Comparison of ENCODE assay signal across 1 cellular context in genomic region chr11:27310182-27310581, GRCh38.
TF ChIP-seq lines count a peak whose summit lies in the region.

No MANE protein-coding gene starts in this region.

TF ChIP-seq in HepG2, 621 proteins besides CTCF, POLR2A, EP300 and RAD21 (continued from another document):
- TF ChIP-seq HNRNPLL (IDR thresholded peaks at IDR 0.05; ENCODE audit: low read depth, low read length, poor library complexity, severe bottlenecking) (no peak), RCOR2 (CRISPR knock-in tag; IDR thresholded peaks at IDR 0.05) (0 out of 2 replicates have a peak, but pooled peaks have one; percentile 27), AHR (CRISPR knock-in tag; IDR thresholded peaks at IDR 0.05) (no peak), USF2 (IDR thresholded peaks at IDR 0.05; ENCODE audit: low read depth, low read length) (no peak), USF2 (CRISPR knock-in tag; IDR thresholded peaks at IDR 0.05; ENCODE audit: borderline replicate concordance) (no peak), MAFK (conservative IDR thresholded peaks at IDR 0.05 in 1 of 2, IDR thresholded peaks at IDR 0.05 in 1 of 2; ENCODE audit: low read length in 2 of 2) (peak; percentile 74 to 82), ZNF629 (CRISPR knock-in tag; conservative IDR thresholded peaks at IDR 0.05) (peak; percentile 95), ZBTB1 (CRISPR knock-in tag; IDR thresholded peaks at IDR 0.05; ENCODE audit: borderline replicate concordance) (no peak), MAFF (IDR thresholded peaks at IDR 0.05; ENCODE audit: low read depth, low read length) (peak; percentile 71), ZNF660 (CRISPR knock-in tag; IDR thresholded peaks at IDR 0.05; ENCODE audit: borderline replicate concordance, low read depth) (no peak), NR2C2 (CRISPR knock-in tag; IDR thresholded peaks at IDR 0.05; ENCODE audit: borderline replicate concordance) (no peak)
